26 cellular contexts compared by ENCODE assay signal in genomic region chr4:174362340-174362739, GRCh38.
A peak's percentile ranks its signal among the peaks of the same experiment; 100 is the strongest.
DNase-seq lines count a peak whose midpoint lies in the region; ATAC-seq, FAIRE-seq and TF ChIP-seq lines count a peak whose summit lies in the region.
"Had no signal": no experiment of that assay in that cellular context is flagged by ENCODE, and none has a peak within 500 bp of the region (broad histone marks: within the 10 kb centered on the region; RNA-seq: fewer than 3 reads in every experiment).

No MANE protein-coding gene starts in this region.

- TF ChIP-seq EP300 in upper lobe of left lung (IDR thresholded peaks at IDR 0.05): no peak

- no peak overlapping the region for H3K4me3 ChIP-seq in RWPE2 (ENCODE audit: severe bottlenecking)
- H3K4me3 ChIP-seq in small intestine (ENCODE audit: low read depth in 1 of 2, low read length in 2 of 2): no peak overlapping the region
- H3K4me3 ChIP-seq in naive thymus-derived CD4-positive, alpha-beta T cell (ENCODE audit: low read length): no peak overlapping the region
- H3K4me3 ChIP-seq in upper lobe of left lung: no peak overlapping the region
- H3K4me3 ChIP-seq: A549, GM12878, MG63 had no signal

- peaks cover 0 to 16% (median 10%) of the 10 kb centered on the region in 5 donors for H3K27me3 Mint-ChIP-seq in naive thymus-derived CD4-positive, alpha-beta T cell

- POLR2A ChIA-PET in naive thymus-derived CD4-positive, alpha-beta T cell (lab: Charles Lee): no interaction called here

- peaks cover 0 to 9% (median 0%) of the 10 kb centered on the region in 11 donors for H3K9me3 Mint-ChIP-seq in naive thymus-derived CD4-positive, alpha-beta T cell

- H3K36me3 ChIP-seq in RWPE2 (ENCODE audit: low read depth): no peaks in the 10 kb centered on the region
- H3K36me3 ChIP-seq in small intestine (ENCODE audit: control insufficient read depth in 2 of 2, insufficient read depth in 2 of 2, low read length in 2 of 2): no peaks in the 10 kb centered on the region
- no peaks in the 10 kb centered on the region for H3K36me3 ChIP-seq in naive thymus-derived CD4-positive, alpha-beta T cell (ENCODE audit: control insufficient read depth in 2 of 3, insufficient read depth in 3 of 3, low read length in 3 of 3)
- no peaks in the 10 kb centered on the region for H3K36me3 ChIP-seq in upper lobe of left lung
- H3K36me3 ChIP-seq: MG63 had no signal

- H3K9me3 ChIP-seq in RWPE2 (ENCODE audit: severe bottlenecking) (no peaks in the 10 kb centered on the region), small intestine (ENCODE audit: control insufficient read depth, low read depth) (no peaks in the 10 kb centered on the region), upper lobe of left lung (no peaks in the 10 kb centered on the region)
- H3K9me3 ChIP-seq in naive thymus-derived CD4-positive, alpha-beta T cell (ENCODE audit: control insufficient read depth in 2 of 3, low read length in 3 of 3): no peaks in the 10 kb centered on the region
- H3K9me3 ChIP-seq: MG63 had no signal

- TF ChIP-seq CTCF in RWPE2 (IDR thresholded peaks at IDR 0.05; ENCODE audit: poor library complexity, severe bottlenecking): no peak
- TF ChIP-seq CTCF in upper lobe of left lung (IDR thresholded peaks at IDR 0.05): no peak

- intact Hi-C loops in naive thymus-derived CD4-positive, alpha-beta T cell (cut with micrococcal nuclease): loop anchor here in 1 of 2 donors (5.0 kb wide), 1 partner anchor 1175 kb away; no protein-coding TSS in a partner anchor

- H3K4me1 ChIP-seq in RWPE2 (ENCODE audit: insufficient read depth, poor library complexity, severe bottlenecking) (no peaks in the 10 kb centered on the region), small intestine (ENCODE audit: control insufficient read depth in 2 of 2, insufficient read depth in 1 of 2, low read depth in 1 of 2, low read length in 1 of 2) (no peaks in the 10 kb centered on the region), upper lobe of left lung (no peaks in the 10 kb centered on the region)
- H3K4me1 ChIP-seq in naive thymus-derived CD4-positive, alpha-beta T cell (ENCODE audit: control insufficient read depth in 2 of 2, insufficient read depth in 2 of 2, low read length in 2 of 2): no peaks in the 10 kb centered on the region

- no peak overlapping the region for H3K27ac ChIP-seq in RWPE2 (ENCODE audit: poor library complexity, severe bottlenecking)
- no peak overlapping the region for H3K27ac ChIP-seq in epithelial cell of prostate
- no peak overlapping the region for H3K27ac ChIP-seq in small intestine (ENCODE audit: low read depth in 1 of 2, low read length in 1 of 2)
- H3K27ac ChIP-seq in naive thymus-derived CD4-positive, alpha-beta T cell (ENCODE audit: low read depth, low read length): no peak overlapping the region
- no peak overlapping the region for H3K27ac ChIP-seq in upper lobe of left lung
- H3K27ac ChIP-seq: A549, RWPE1 had no signal

- WGBS in small intestine, 3 donors: 14 to 66% (median 32%) methylated on average over 2 of the region's 2 CpGs
- WGBS in upper lobe of left lung, 2 donors: 88 to 89% methylated on average over 2 of the region's 2 CpGs

- peaks cover 0 to 20% (median 0%) of the 10 kb centered on the region in 7 donors for H3K4me1 Mint-ChIP-seq in naive thymus-derived CD4-positive, alpha-beta T cell
- H3K4me1 Mint-ChIP-seq: CD4-positive, alpha-beta memory T cell had no signal

- ATAC-seq in RWPE2 (ENCODE audit: low read depth) (peak; percentile 70; the same call in 2 of the 3 replicates), HG02759 (IDR thresholded peaks at IDR 0.05; ENCODE audit: unreplicated experiment) (no peak), upper lobe of left lung (ENCODE audit: low FRiP score in 2 of 2) (no peak)
- no peak for ATAC-seq in naive thymus-derived CD4-positive, alpha-beta T cell
- ATAC-seq: A549, GM12878 had no signal

- H3K27me3 ChIP-seq in RWPE2 (ENCODE audit: insufficient read depth, poor library complexity, severe bottlenecking) (no peaks in the 10 kb centered on the region), small intestine (ENCODE audit: control insufficient read depth in 2 of 2, insufficient read depth in 2 of 2, low read length in 2 of 2) (no peaks in the 10 kb centered on the region), upper lobe of left lung (no peaks in the 10 kb centered on the region)
- peaks cover 0 to 2% of the 10 kb centered on the region in 2 donors for H3K27me3 ChIP-seq in naive thymus-derived CD4-positive, alpha-beta T cell (ENCODE audit: control insufficient read depth in 2 of 2, insufficient read depth in 2 of 2, low read length in 2 of 2)
- H3K27me3 ChIP-seq: MG63 had no signal

- H3K27ac Mint-ChIP-seq in naive thymus-derived CD4-positive, alpha-beta T cell: no peak overlapping the region
- H3K27ac Mint-ChIP-seq: CD4-positive, alpha-beta memory T cell had no signal

- no peak overlapping the region for H3K4me3 Mint-ChIP-seq in naive thymus-derived CD4-positive, alpha-beta T cell
- H3K4me3 Mint-ChIP-seq: CD4-positive, alpha-beta memory T cell had no signal

- CTCF ChIA-PET in naive thymus-derived CD4-positive, alpha-beta T cell (lab: Charles Lee): interaction anchor here (0.6 kb wide), 2 partner anchors 11 to 34 kb away, joined by 3 read pairs; no protein-coding TSS in a partner anchor

- no peak for FAIRE-seq in small intestine (lab: Jason Lieb, UNC)
- FAIRE-seq: A549, G401.6, GM12878, H1 had no signal

- DNase-seq in HPDE6-E6E7 (ENCODE audit: extremely low spot score) (peak; percentile 44), RWPE2 (ENCODE audit: low spot score) (no peak), epithelial cell of prostate (ENCODE audit: low read depth, low spot score) (peak; percentile 50), small intestine (peak; percentile 73), upper lobe of left lung (no peak)
- DNase-seq in naive thymus-derived CD4-positive, alpha-beta T cell: no peak
- DNase-seq: C1 segment of cervical spinal cord; CD4-positive, alpha-beta memory T cell; COR-L47; HCEC 1CT; KBM-7; MG63; NCI-H1105 treated with DMSO at 0.1 percent for 48 hours; NCI-H146; NCI-H1930; NCI-H2107; NCI-H446; NCI-H524 treated with DMSO at 0.1 percent for 48 hours; NCI-H774; SHP77 treated with DMSO at 0.1 percent for 48 hours had no signal

- TF ChIP-seq POLR2A in upper lobe of left lung (IDR thresholded peaks at IDR 0.05): no peak

- no peaks in the 10 kb centered on the region for H3K36me3 Mint-ChIP-seq in naive thymus-derived CD4-positive, alpha-beta T cell
- H3K36me3 Mint-ChIP-seq: CD4-positive, alpha-beta memory T cell had no signal

Comparison
In these comparisons a context has a peak if more than half of its experiments do, and no peak if none do; other contexts are left out.
1. DNase-seq: peak in HPDE6-E6E7 (single experiment), epithelial cell of prostate (single experiment) and small intestine (single experiment); none in RWPE2 (single experiment), naive thymus-derived CD4-positive, alpha-beta T cell (0 of 9) and upper lobe of left lung (0 of 2).